In the genomic region with DNA sequence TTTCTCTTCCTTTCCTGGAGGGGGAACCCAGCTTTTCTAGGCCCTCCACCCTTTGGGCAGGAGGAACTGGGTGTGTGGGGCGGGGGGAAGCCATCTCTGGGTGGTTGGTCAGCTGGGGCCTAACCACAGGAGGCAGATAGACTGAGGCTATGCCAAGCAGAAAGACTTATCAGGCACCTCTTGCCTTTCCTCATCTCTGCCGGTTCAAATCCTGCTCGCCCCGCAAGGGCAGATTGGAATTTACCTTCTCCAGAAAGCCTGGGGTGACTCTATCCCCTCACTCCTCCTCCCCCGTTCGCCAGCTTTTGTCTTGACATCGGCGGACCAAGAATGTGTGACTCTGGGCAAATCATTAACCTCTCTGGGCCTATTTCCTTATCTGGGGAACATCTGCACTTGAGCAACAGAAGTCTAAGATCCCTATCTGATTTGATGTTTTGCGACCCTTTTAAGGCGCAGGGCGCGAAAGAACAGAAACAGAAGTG, we compare ENCODE assay signal across 8 cellular contexts. TPM values are rescaled to one million over a fixed set of nuclear protein-coding genes. Genes with fewer than 3 reads are reported as not detected.
A peak's percentile ranks its signal among the peaks of the same experiment; 100 is the strongest.
DNase-seq lines count a peak whose midpoint lies in the region; ATAC-seq and TF ChIP-seq lines count a peak whose summit lies in the region.

No MANE protein-coding gene starts in this region.

- DNase-seq in Calu3 (peak; percentile 67), RWPE2 (ENCODE audit: low spot score) (no peak), dedifferentiated amniotic fluid mesenchymal stem cell (ENCODE audit: extremely low spot score) (no peak)
- peak; percentile 4 to 33 for DNase-seq in stimulated activated CD4-positive, alpha-beta T cell treated with anti-CD3 and anti-CD28 coated beads, Interleukin-12 subunit alpha, Interleukin-12 subunit beta, amount 100 ng/mL, for 24 hours (ENCODE audit: low read depth in 2 of 2)

- H3K4me3 Mint-ChIP-seq in Calu3 (ENCODE audit: low read depth, unreplicated experiment), result peak overlapping the region; percentile 91

- WGBS in adipose tissue, 3 donors, result 0% methylated on average over 12 of the region's 12 CpGs

- peak; percentile 31 for ATAC-seq in GM19397 (IDR thresholded peaks at IDR 0.05; ENCODE audit: unreplicated experiment)
- peak; percentile 25 for ATAC-seq in HG03442 (IDR thresholded peaks at IDR 0.05; ENCODE audit: unreplicated experiment)
- ATAC-seq in RWPE2 (ENCODE audit: low read depth), result peak; percentile 27

- peaks cover 23% of the 10 kb centered on the region for H3K4me1 Mint-ChIP-seq in Calu3 (ENCODE audit: low read depth, unreplicated experiment)

- H3K36me3 Mint-ChIP-seq in Calu3 (ENCODE audit: insufficient read depth, unreplicated experiment), result peaks cover 61% of the 10 kb centered on the region

- H3K27ac Mint-ChIP-seq in Calu3 (ENCODE audit: unreplicated experiment), result peak overlapping the region; percentile 99

- peak overlapping the region; percentile 75 for H3K27ac ChIP-seq in RWPE2 (ENCODE audit: poor library complexity, severe bottlenecking)
- peak overlapping the region; percentile 89 for H3K27ac ChIP-seq in adipose tissue (ENCODE audit: low read depth, low read length)

- no peaks in the 10 kb centered on the region for H3K9me3 Mint-ChIP-seq in Calu3 (ENCODE audit: low read depth, unreplicated experiment)

- BruUV-seq in Calu3 (replicated peaks; lab: Mats Ljungman, UMichigan), result TSS peak; percentile 72

- peaks cover 40% of the 10 kb centered on the region for H3K36me3 ChIP-seq in RWPE2 (ENCODE audit: low read depth)
- H3K36me3 ChIP-seq in iPS-15b (ENCODE audit: control insufficient read depth, insufficient read depth, low read length), result no peaks in the 10 kb centered on the region

- H3K27me3 Mint-ChIP-seq in Calu3 (ENCODE audit: unreplicated experiment), result no peaks in the 10 kb centered on the region

- peak overlapping the region; percentile 66 for H3K4me3 ChIP-seq in RWPE2 (ENCODE audit: severe bottlenecking)
- peak overlapping the region; percentile 99 for H3K4me3 ChIP-seq in iPS-15b (ENCODE audit: low read depth, low read length)

- intact Hi-C loops in Calu3 (cut with micrococcal nuclease; ENCODE audit: unreplicated experiment), result no loop called here

- no peaks in the 10 kb centered on the region for H3K27me3 ChIP-seq in RWPE2 (ENCODE audit: insufficient read depth, poor library complexity, severe bottlenecking)
- H3K27me3 ChIP-seq in iPS-15b (ENCODE audit: control insufficient read depth, insufficient read depth, low read length), result no peaks in the 10 kb centered on the region

- TF ChIP-seq CTCF in Calu3 (IDR thresholded peaks at IDR 0.05; ENCODE audit: unreplicated experiment) (no peak), RWPE2 (IDR thresholded peaks at IDR 0.05; ENCODE audit: poor library complexity, severe bottlenecking) (no peak)

- peaks cover 16% of the 10 kb centered on the region for H3K4me1 ChIP-seq in RWPE2 (ENCODE audit: insufficient read depth, poor library complexity, severe bottlenecking)
- no peaks in the 10 kb centered on the region for H3K4me1 ChIP-seq in iPS-15b (ENCODE audit: control insufficient read depth, insufficient read depth, low read length)

- CTCF ChIA-PET in Calu3 (lab: Charles Lee), result interaction anchor here (1.0 kb wide), 1 partner anchor 19 kb away, joined by 4 read pairs; no protein-coding TSS in a partner anchor

- H3K9ac ChIP-seq in iPS-15b (ENCODE audit: low read depth, low read length), result peak overlapping the region; percentile 95

- H3K9me3 ChIP-seq in RWPE2 (ENCODE audit: severe bottlenecking), result no peaks in the 10 kb centered on the region
- no peaks in the 10 kb centered on the region for H3K9me3 ChIP-seq in iPS-15b (ENCODE audit: control insufficient read depth, insufficient read depth, low read length)

RNA-seq across cellular contexts. Expression of a gene that starts 0.6 kb away (rescaled TPM):
- 244 and 283 TPM in 2 replicates for total RNA-seq in Calu3 (2022)
- polyA plus RNA-seq in adipose tissue, result 10 to 100 TPM; 56.2 to 67.9 (median 58.4) TPM

Comparison
In these comparisons a context has a peak if more than half of its experiments do, and no peak if none do; other contexts are left out.
1. DNase-seq: peak in Calu3 (single experiment) and stimulated activated CD4-positive, alpha-beta T cell treated with anti-CD3 and anti-CD28 coated beads, Interleukin-12 subunit alpha, Interleukin-12 subunit beta, amount 100 ng/mL, for 24 hours (2 of 2); none in RWPE2 (single experiment) and dedifferentiated amniotic fluid mesenchymal stem cell (single experiment).
2. Peak in every context shown above with its lines, with median percentiles within 50 percentile points of each other: ATAC-seq.